In genomic region chr4:169659736-169660670, GRCh38 we compare ENCODE assay signal across 8 cellular contexts. TPM values are rescaled to one million over a fixed set of nuclear protein-coding genes. Genes with fewer than 3 reads are reported as not detected.
DNase-seq lines count a peak whose midpoint lies in the region; ATAC-seq and TF ChIP-seq lines count a peak whose summit lies in the region.

No MANE protein-coding gene starts in this region.

- DNase-seq in GM04503 (ENCODE audit: low read depth): peak; percentile 90
- DNase-seq in NCI-H1092 (lab: John Stamatoyannopoulos, UW): peak; percentile 66
- DNase-seq in T follicular helper cell (ENCODE audit: low read depth): peak; percentile 50
- DNase-seq in left ventricle myocardium inferior: no peak
- peak; percentile 33 for DNase-seq in progenitor cell of endocrine pancreas (ENCODE audit: low spot score, unreplicated experiment)
- peak; percentile 85 for DNase-seq in ureter (ENCODE audit: low spot score)

- H3K27ac ChIP-seq in angular gyrus (ENCODE audit: low read depth, low read length): peak overlapping the region; percentile 46
- H3K27ac ChIP-seq in left ventricle myocardium inferior (replicated peaks): peak overlapping the region; percentile 88

- H3K27ac Mint-ChIP-seq in progenitor cell of endocrine pancreas: peak overlapping the region; percentile 98

- no peaks in the 10 kb centered on the region for H3K9me3 Mint-ChIP-seq in progenitor cell of endocrine pancreas (ENCODE audit: low read depth)

- peak overlapping the region; percentile 63 for H3K4me3 ChIP-seq in left ventricle myocardium inferior

- peaks cover 2% of the 10 kb centered on the region for H3K36me3 Mint-ChIP-seq in progenitor cell of endocrine pancreas (ENCODE audit: insufficient read depth)

- H3K27me3 ChIP-seq in left ventricle myocardium inferior (ENCODE audit: low read depth): no peaks in the 10 kb centered on the region

- no peaks in the 10 kb centered on the region for H3K36me3 ChIP-seq in left ventricle myocardium inferior

- H3K4me1 Mint-ChIP-seq in progenitor cell of endocrine pancreas (ENCODE audit: low read depth): peaks cover 44% of the 10 kb centered on the region

- peak; percentile 98 for ATAC-seq in HG02571 (IDR thresholded peaks at IDR 0.05; ENCODE audit: unreplicated experiment)

- TF ChIP-seq CTCF in left ventricle myocardium inferior (IDR thresholded peaks at IDR 0.05; ENCODE audit: borderline replicate concordance) (no peak), progenitor cell of endocrine pancreas (IDR thresholded peaks at IDR 0.05; ENCODE audit: unreplicated experiment) (no peak)

- peaks cover 62% of the 10 kb centered on the region for H3K4me1 ChIP-seq in left ventricle myocardium inferior

- H3K4me3 Mint-ChIP-seq in progenitor cell of endocrine pancreas (ENCODE audit: low read depth): peak overlapping the region; percentile 87

- H3K9me3 ChIP-seq in left ventricle myocardium inferior (replicated peaks): no peaks in the 10 kb centered on the region

- H3K27me3 Mint-ChIP-seq in progenitor cell of endocrine pancreas: no peaks in the 10 kb centered on the region

- intact Hi-C loops in left ventricle myocardium inferior (cut with micrococcal nuclease): loop anchor here (5.0 kb wide), 1 partner anchor 38 kb away; the partner anchor contains the start of gene CLCN3

RNA-seq across cellular contexts. Expression of gene CLCN3, which starts 39.6 kb away (rescaled TPM):
- total RNA-seq in left ventricle myocardium inferior (54.1 TPM), progenitor cell of endocrine pancreas (106 and 117 TPM in 2 replicates), ureter (79.2 TPM)

RNA-seq across cellular contexts. Expression of gene NEK1, which starts 47.6 kb away (rescaled TPM):
- total RNA-seq in left ventricle myocardium inferior (15.5 TPM), progenitor cell of endocrine pancreas (14.1 and 15.0 TPM in 2 replicates), ureter (19.3 TPM)
